2 cellular contexts compared by ENCODE assay signal in the genomic region with DNA sequence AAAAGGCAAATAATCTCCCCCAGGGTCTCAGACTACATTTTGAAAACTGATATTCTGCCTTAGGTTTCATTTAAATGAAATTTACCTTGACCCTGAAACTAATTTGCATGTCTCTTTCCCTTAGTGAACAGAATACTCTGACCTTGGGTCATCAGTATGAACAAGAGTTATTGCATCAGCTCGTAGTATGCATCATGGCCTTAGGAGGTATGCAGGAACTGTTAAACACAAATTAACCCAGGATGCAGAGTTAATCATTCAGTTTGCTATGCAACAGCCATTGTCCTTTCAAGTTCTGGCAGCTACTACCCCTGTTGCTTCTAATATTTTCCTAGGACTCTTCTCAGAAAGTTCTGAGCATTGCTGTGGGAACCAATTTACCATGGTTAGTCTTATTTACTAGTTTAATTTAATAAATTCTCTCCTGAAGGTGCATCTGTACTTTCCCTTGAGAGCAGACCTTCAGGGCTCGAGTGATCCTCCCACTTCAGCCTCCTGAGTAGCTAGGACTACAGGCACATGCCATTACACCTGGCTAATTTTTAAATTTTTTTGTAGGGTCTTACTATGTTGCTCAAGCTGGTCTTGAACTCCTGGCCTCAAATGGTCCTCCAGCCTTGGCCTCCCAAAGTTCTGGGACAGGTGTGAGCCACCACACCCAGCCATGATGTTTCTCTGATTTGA.
TF ChIP-seq lines count a peak whose summit lies in the region.

No MANE protein-coding gene starts in this region.

TF ChIP-seq in A549, 52 proteins besides CTCF, POLR2A, EP300 and RAD21 (continued from another document):
- TF ChIP-seq, protein P1, sequence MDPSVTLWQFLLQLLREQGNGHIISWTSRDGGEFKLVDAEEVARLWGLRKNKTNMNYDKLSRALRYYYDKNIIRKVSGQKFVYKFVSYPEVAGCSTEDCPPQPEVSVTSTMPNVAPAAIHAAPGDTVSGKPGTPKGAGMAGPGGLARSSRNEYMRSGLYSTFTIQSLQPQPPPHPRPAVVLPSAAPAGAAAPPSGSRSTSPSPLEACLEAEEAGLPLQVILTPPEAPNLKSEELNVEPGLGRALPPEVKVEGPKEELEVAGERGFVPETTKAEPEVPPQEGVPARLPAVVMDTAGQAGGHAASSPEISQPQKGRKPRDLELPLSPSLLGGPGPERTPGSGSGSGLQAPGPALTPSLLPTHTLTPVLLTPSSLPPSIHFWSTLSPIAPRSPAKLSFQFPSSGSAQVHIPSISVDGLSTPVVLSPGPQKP (IDR thresholded peaks at IDR 0.05; ENCODE audit: low read depth, low read length), result no peak
- TF ChIP-seq NPAS2 (CRISPR knock-in tag; IDR thresholded peaks at IDR 0.05; ENCODE audit: borderline replicate concordance) (no peak), RCOR1 (IDR thresholded peaks at IDR 0.05; ENCODE audit: low read depth, low read length) (no peak)
- TF ChIP-seq, protein P2, sequence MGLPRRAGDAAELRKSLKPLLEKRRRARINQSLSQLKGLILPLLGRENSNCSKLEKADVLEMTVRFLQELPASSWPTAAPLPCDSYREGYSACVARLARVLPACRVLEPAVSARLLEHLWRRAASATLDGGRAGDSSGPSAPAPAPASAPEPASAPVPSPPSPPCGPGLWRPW (IDR thresholded peaks at IDR 0.05), result no peak

TF ChIP-seq in WTC11, 78 proteins besides CTCF, POLR2A, EP300 and RAD21 (continued from another document):
- TF ChIP-seq, protein P3, sequence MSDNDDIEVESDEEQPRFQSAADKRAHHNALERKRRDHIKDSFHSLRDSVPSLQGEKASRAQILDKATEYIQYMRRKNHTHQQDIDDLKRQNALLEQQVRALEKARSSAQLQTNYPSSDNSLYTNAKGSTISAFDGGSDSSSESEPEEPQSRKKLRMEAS (CRISPR knock-in tag; IDR thresholded peaks at IDR 0.05), result no peak
